Comparison of ENCODE assay signal across 8 cellular contexts in genomic region chr14:90903101-90903500, GRCh38.
DNase-seq lines count a peak whose midpoint lies in the region; ATAC-seq and TF ChIP-seq lines count a peak whose summit lies in the region.

No MANE protein-coding gene starts in this region.

- H3K9me3 Mint-ChIP-seq in CD8-positive, alpha-beta T cell: no peaks in the 10 kb centered on the region
- H3K9me3 Mint-ChIP-seq in activated B cell treated with CpG ODN at 0.5 μM for 24 hours: no peaks in the 10 kb centered on the region
- H3K9me3 Mint-ChIP-seq in central memory CD8-positive, alpha-beta T cell: no peaks in the 10 kb centered on the region

- H3K27ac Mint-ChIP-seq in CD8-positive, alpha-beta T cell: no peak overlapping the region
- no peak overlapping the region for H3K27ac Mint-ChIP-seq in activated B cell treated with CpG ODN at 0.5 μM for 24 hours
- no peak overlapping the region for H3K27ac Mint-ChIP-seq in central memory CD8-positive, alpha-beta T cell (ENCODE audit: low read depth)

- H3K4me3 Mint-ChIP-seq in CD8-positive, alpha-beta T cell: no peak overlapping the region
- H3K4me3 Mint-ChIP-seq in activated B cell treated with CpG ODN at 0.5 μM for 24 hours: no peak overlapping the region
- H3K4me3 Mint-ChIP-seq in central memory CD8-positive, alpha-beta T cell: no peak overlapping the region

- H3K36me3 ChIP-seq in CD8-positive, alpha-beta T cell (ENCODE audit: insufficient read depth, low read length): peaks cover 13% of the 10 kb centered on the region

- POLR2A ChIA-PET in CD8-positive, alpha-beta T cell (lab: Charles Lee): interaction anchor here (0.8 to 1.1 kb wide), 2 partner anchors 22 to 271 kb away, joined by 3 read pairs; no protein-coding TSS in a partner anchor
- POLR2A ChIA-PET in activated B cell treated with CpG ODN at 0.5 μM for 24 hours (lab: Charles Lee): interaction anchor here (0.5 to 2.6 kb wide), 5 partner anchors 158 to 270 kb away, joined by 3 to 21 read pairs (median 4); no protein-coding TSS in a partner anchor

- H3K9me3 ChIP-seq in CD8-positive, alpha-beta T cell (ENCODE audit: low read length): no peaks in the 10 kb centered on the region

- H3K27me3 Mint-ChIP-seq in CD8-positive, alpha-beta T cell (ENCODE audit: low read depth): no peaks in the 10 kb centered on the region
- H3K27me3 Mint-ChIP-seq in activated B cell treated with CpG ODN at 0.5 μM for 24 hours: no peaks in the 10 kb centered on the region
- H3K27me3 Mint-ChIP-seq in central memory CD8-positive, alpha-beta T cell: no peaks in the 10 kb centered on the region

- peaks cover 30% of the 10 kb centered on the region for H3K36me3 Mint-ChIP-seq in CD8-positive, alpha-beta T cell
- peaks cover 26% of the 10 kb centered on the region for H3K36me3 Mint-ChIP-seq in activated B cell treated with CpG ODN at 0.5 μM for 24 hours (ENCODE audit: low read depth)
- peaks cover 22% of the 10 kb centered on the region for H3K36me3 Mint-ChIP-seq in central memory CD8-positive, alpha-beta T cell (ENCODE audit: insufficient read depth)

- TF ChIP-seq CTCF in CD8-positive, alpha-beta T cell (IDR thresholded peaks at IDR 0.05): peak; percentile 83
- TF ChIP-seq CTCF in activated B cell treated with CpG ODN at 0.5 μM for 24 hours (IDR thresholded peaks at IDR 0.05): peak; percentile 89

- H3K4me1 ChIP-seq in CD8-positive, alpha-beta T cell (ENCODE audit: insufficient read depth, low read length): no peaks in the 10 kb centered on the region

- no peaks in the 10 kb centered on the region for H3K4me1 Mint-ChIP-seq in CD8-positive, alpha-beta T cell (ENCODE audit: low read depth)
- H3K4me1 Mint-ChIP-seq in activated B cell treated with CpG ODN at 0.5 μM for 24 hours: peaks cover 14% of the 10 kb centered on the region
- no peaks in the 10 kb centered on the region for H3K4me1 Mint-ChIP-seq in central memory CD8-positive, alpha-beta T cell

- peak; percentile 12 to 63 (median 52) for DNase-seq in CD8-positive, alpha-beta T cell
- DNase-seq in H4 (ENCODE audit: low spot score): peak; percentile 40
- peak; percentile 45 for DNase-seq in NCI-H2107 (lab: John Stamatoyannopoulos, UW)
- no peak for DNase-seq in activated B cell treated with CpG ODN at 0.5 μM for 24 hours
- DNase-seq in central memory CD8-positive, alpha-beta T cell (ENCODE audit: low spot score in 2 of 2): peak in 1 of 2 donors; percentile 38
- DNase-seq in kidney tubule cell (ENCODE audit: low spot score): peak; percentile 67
- DNase-seq in stimulated activated CD4-positive, alpha-beta T cell treated with anti-CD3 and anti-CD28 coated beads, Interleukin-4, amount 100 ng/mL, for 1 hour: peak; percentile 49

- intact Hi-C loops in CD8-positive, alpha-beta T cell (cut with DNase I, micrococcal nuclease): loop anchor here (1.0 to 10.0 kb wide), 4 partner anchors 159 to 384 kb away; partner anchors contain the start of gene RPS6KA5 (in 1 of the 2)
- intact Hi-C loops in activated B cell treated with CpG ODN at 0.5 μM for 24 hours (cut with micrococcal nuclease): loop anchor here (1.0 to 10.0 kb wide), 6 partner anchors 84 to 383 kb away; partner anchors contain the start of gene DGLUCY

- no peaks in the 10 kb centered on the region for H3K27me3 ChIP-seq in CD8-positive, alpha-beta T cell (ENCODE audit: insufficient read depth, low read length)

- ATAC-seq in CD8-positive, alpha-beta T cell: peak; percentile 83
- ATAC-seq in activated B cell treated with CpG ODN at 0.5 μM for 24 hours (ENCODE audit: low read depth) (peak; percentile 66), GM18861 (IDR thresholded peaks at IDR 0.05; ENCODE audit: unreplicated experiment) (no peak)
- ATAC-seq in central memory CD8-positive, alpha-beta T cell (replicated peaks; ENCODE audit: extremely low read depth, poor library complexity, severe bottlenecking): peak; percentile 54

- no peak overlapping the region for H3K27ac ChIP-seq in CD8-positive, alpha-beta T cell (ENCODE audit: low read depth, low read length)

- CTCF ChIA-PET in CD8-positive, alpha-beta T cell (lab: Charles Lee): interaction anchor here (0.6 to 16.8 kb wide), 46 partner anchors 9 to 422 kb away, joined by 3 to 330 read pairs (median 4); partner anchors contain the start of gene DGLUCY
- CTCF ChIA-PET in activated B cell treated with CpG ODN at 0.5 μM for 24 hours (lab: Charles Lee): interaction anchor here (0.7 to 5.2 kb wide), 28 partner anchors 11 to 385 kb away, joined by 3 to 288 read pairs (median 4); partner anchors contain the start of genes DGLUCY and RPS6KA5

- no peak overlapping the region for H3K4me3 ChIP-seq in CD8-positive, alpha-beta T cell (ENCODE audit: low read depth, low read length)
